In the genomic region with DNA sequence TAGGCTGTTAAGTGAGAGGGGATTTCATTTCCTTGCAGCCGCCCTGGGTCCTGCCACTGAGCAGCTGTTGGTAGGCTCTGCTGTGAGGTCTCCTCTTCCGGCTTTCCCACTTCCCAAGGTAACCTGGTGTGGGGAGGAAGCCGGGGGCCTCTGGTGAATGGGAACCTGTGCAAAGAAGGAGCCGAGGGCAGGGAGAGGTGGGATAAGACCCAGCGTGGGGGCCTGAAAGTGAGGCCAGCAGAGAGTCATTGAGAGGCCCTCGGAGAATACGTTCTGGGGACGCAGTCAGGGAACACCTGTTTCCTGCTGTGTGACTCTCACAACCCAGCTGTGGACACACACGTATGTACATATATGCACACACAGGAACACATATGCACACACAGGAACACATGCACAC, we compare ENCODE assay signal across 1 cellular context.
TF ChIP-seq lines count a peak whose summit lies in the region.

No MANE protein-coding gene starts in this region.

TF ChIP-seq in GM23338, 12 proteins besides CTCF, POLR2A, EP300 and RAD21 (continued from another document):
- TF ChIP-seq, protein P1, sequence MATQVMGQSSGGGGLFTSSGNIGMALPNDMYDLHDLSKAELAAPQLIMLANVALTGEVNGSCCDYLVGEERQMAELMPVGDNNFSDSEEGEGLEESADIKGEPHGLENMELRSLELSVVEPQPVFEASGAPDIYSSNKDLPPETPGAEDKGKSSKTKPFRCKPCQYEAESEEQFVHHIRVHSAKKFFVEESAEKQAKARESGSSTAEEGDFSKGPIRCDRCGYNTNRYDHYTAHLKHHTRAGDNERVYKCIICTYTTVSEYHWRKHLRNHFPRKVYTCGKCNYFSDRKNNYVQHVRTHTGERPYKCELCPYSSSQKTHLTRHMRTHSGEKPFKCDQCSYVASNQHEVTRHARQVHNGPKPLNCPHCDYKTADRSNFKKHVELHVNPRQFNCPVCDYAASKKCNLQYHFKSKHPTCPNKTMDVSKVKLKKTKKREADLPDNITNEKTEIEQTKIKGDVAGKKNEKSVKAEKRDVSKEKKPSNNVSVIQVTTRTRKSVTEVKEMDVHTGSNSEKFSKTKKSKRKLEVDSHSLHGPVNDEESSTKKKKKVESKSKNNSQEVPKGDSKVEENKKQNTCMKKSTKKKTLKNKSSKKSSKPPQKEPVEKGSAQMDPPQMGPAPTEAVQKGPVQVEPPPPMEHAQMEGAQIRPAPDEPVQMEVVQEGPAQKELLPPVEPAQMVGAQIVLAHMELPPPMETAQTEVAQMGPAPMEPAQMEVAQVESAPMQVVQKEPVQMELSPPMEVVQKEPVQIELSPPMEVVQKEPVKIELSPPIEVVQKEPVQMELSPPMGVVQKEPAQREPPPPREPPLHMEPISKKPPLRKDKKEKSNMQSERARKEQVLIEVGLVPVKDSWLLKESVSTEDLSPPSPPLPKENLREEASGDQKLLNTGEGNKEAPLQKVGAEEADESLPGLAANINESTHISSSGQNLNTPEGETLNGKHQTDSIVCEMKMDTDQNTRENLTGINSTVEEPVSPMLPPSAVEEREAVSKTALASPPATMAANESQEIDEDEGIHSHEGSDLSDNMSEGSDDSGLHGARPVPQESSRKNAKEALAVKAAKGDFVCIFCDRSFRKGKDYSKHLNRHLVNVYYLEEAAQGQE (IDR thresholded peaks at IDR 0.05; ENCODE audit: unreplicated experiment) = no peak
- TF ChIP-seq JUNB (IDR thresholded peaks at IDR 0.05; ENCODE audit: unreplicated experiment) = no peak
- no peak for TF ChIP-seq STAT1 (IDR thresholded peaks at IDR 0.05; ENCODE audit: unreplicated experiment)
